In genomic region chr7:36301914-36302771, GRCh38 we compare ENCODE assay signal across 1 cellular context.
TF ChIP-seq lines count a peak whose summit lies in the region.

No MANE protein-coding gene starts in this region.

TF ChIP-seq in K562, 482 proteins besides CTCF, POLR2A, EP300 and RAD21 (continued from another document and continues in another):
- TF ChIP-seq ZNF318 (IDR thresholded peaks at IDR 0.05; ENCODE audit: borderline replicate concordance in 1 of 2, low read depth in 1 of 2) = 0 out of 4 replicates have a peak, but pooled peaks of 1 of the 2 experiments have one; percentile 20
- no peak for TF ChIP-seq NR4A1 (CRISPR knock-in tag; IDR thresholded peaks at IDR 0.05)
- peak; percentile 58; the same call in 1 of the 2 replicates for TF ChIP-seq NR4A1 (tag; IDR thresholded peaks at IDR 0.05)
- peak; percentile 67; the same call in 1 of the 2 replicates for TF ChIP-seq SOX6 (IDR thresholded peaks at IDR 0.05)
- TF ChIP-seq FOXP4 (CRISPR knock-in tag; IDR thresholded peaks at IDR 0.05; ENCODE audit: borderline replicate concordance) = no peak
- no peak for TF ChIP-seq PHB (CRISPR knock-in tag; IDR thresholded peaks at IDR 0.05)
- no peak for TF ChIP-seq ATF4 (CRISPR knock-in tag; IDR thresholded peaks at IDR 0.05)
- TF ChIP-seq TBL1XR1 (IDR thresholded peaks at IDR 0.05; ENCODE audit: low read length in 2 of 2) = no peak
- no peak for TF ChIP-seq NRF1 (conservative IDR thresholded peaks at IDR 0.05 in 1 of 2, IDR thresholded peaks at IDR 0.05 in 1 of 2)
- TF ChIP-seq HNRNPLL (IDR thresholded peaks at IDR 0.05; ENCODE audit: low read depth, low read length, poor library complexity, severe bottlenecking) = no peak
- TF ChIP-seq EGR1 (conservative IDR thresholded peaks at IDR 0.05) = no peak
- TF ChIP-seq ETV1 (tag; conservative IDR thresholded peaks at IDR 0.05; ENCODE audit: low read depth) = peak; percentile 5; the same call in 1 of the 2 replicates
- TF ChIP-seq BCL6 (CRISPR knock-in tag; IDR thresholded peaks at IDR 0.05) = no peak
- TF ChIP-seq NR2C1 (IDR thresholded peaks at IDR 0.05) = no peak
- TF ChIP-seq NR2C1 (tag; IDR thresholded peaks at IDR 0.05) = no peak
- no peak for TF ChIP-seq GTF2E2 (tag; IDR thresholded peaks at IDR 0.05)
- TF ChIP-seq NFYB (IDR thresholded peaks at IDR 0.05; ENCODE audit: extremely low read depth, insufficient read length) = no peak
- no peak for TF ChIP-seq ZNF3 (CRISPR knock-in tag; IDR thresholded peaks at IDR 0.05)
- no peak for TF ChIP-seq RBM22 (IDR thresholded peaks at IDR 0.05; ENCODE audit: low read depth, low read length, poor library complexity, severe bottlenecking)
- TF ChIP-seq USF1 (CRISPR knock-in tag; IDR thresholded peaks at IDR 0.05) = no peak
- TF ChIP-seq RBM25 (IDR thresholded peaks at IDR 0.05; ENCODE audit: low read depth, low read length, severe bottlenecking) = no peak
- peak; percentile 99 for TF ChIP-seq MAFG (tag; conservative IDR thresholded peaks at IDR 0.05)
- TF ChIP-seq SMARCA4 (IDR thresholded peaks at IDR 0.05) = peak; percentile 54; the same call in 1 of the 2 replicates
- no peak for TF ChIP-seq ZEB2 (IDR thresholded peaks at IDR 0.05)
- 0 out of 2 replicates have a peak, but pooled peaks have one; percentile 21 for TF ChIP-seq TFAP4 (CRISPR knock-in tag; IDR thresholded peaks at IDR 0.05; ENCODE audit: borderline replicate concordance)
- no peak for TF ChIP-seq PTRF (tag; IDR thresholded peaks at IDR 0.05)
- TF ChIP-seq SAFB (IDR thresholded peaks at IDR 0.05; ENCODE audit: borderline replicate concordance, low read depth, low read length) = no peak
- no peak for TF ChIP-seq ZNF764 (CRISPR knock-in tag; IDR thresholded peaks at IDR 0.05; ENCODE audit: low read depth)
- no peak for TF ChIP-seq PHTF2 (CRISPR knock-in tag; IDR thresholded peaks at IDR 0.05)
- no peak for TF ChIP-seq PURB (CRISPR knock-in tag; IDR thresholded peaks at IDR 0.05; ENCODE audit: low read depth)
- TF ChIP-seq ZBTB17 (CRISPR knock-in tag; IDR thresholded peaks at IDR 0.05) = no peak
- TF ChIP-seq SMAD3 (CRISPR knock-in tag; conservative IDR thresholded peaks at IDR 0.05) = no peak
- no peak for TF ChIP-seq E2F5 (CRISPR knock-in tag; IDR thresholded peaks at IDR 0.05)
- no peak for TF ChIP-seq HOMEZ (CRISPR knock-in tag; IDR thresholded peaks at IDR 0.05)
- no peak for TF ChIP-seq ARID2 (IDR thresholded peaks at IDR 0.05)
- TF ChIP-seq RBM15 (IDR thresholded peaks at IDR 0.05; ENCODE audit: insufficient read depth, low read length) = no peak
- TF ChIP-seq RBM14 (IDR thresholded peaks at IDR 0.05; ENCODE audit: borderline replicate concordance, insufficient read depth, low read depth, low read length) = no peak
- no peak for TF ChIP-seq THRB (CRISPR knock-in tag; conservative IDR thresholded peaks at IDR 0.05)
- no peak for TF ChIP-seq NBN (IDR thresholded peaks at IDR 0.05; ENCODE audit: low read depth)
- TF ChIP-seq SRF (CRISPR knock-in tag; IDR thresholded peaks at IDR 0.05) = peak in 1 of 2 experiments; percentile 84; a peak in 1 of 4 replicates
- no peak for TF ChIP-seq ZNF609 (CRISPR knock-in tag; IDR thresholded peaks at IDR 0.05; ENCODE audit: borderline replicate concordance)
- TF ChIP-seq ZNF263 (CRISPR knock-in tag; IDR thresholded peaks at IDR 0.05; ENCODE audit: borderline replicate concordance) = no peak
